ENCODE assay signal across 8 cellular contexts in the genomic region with DNA sequence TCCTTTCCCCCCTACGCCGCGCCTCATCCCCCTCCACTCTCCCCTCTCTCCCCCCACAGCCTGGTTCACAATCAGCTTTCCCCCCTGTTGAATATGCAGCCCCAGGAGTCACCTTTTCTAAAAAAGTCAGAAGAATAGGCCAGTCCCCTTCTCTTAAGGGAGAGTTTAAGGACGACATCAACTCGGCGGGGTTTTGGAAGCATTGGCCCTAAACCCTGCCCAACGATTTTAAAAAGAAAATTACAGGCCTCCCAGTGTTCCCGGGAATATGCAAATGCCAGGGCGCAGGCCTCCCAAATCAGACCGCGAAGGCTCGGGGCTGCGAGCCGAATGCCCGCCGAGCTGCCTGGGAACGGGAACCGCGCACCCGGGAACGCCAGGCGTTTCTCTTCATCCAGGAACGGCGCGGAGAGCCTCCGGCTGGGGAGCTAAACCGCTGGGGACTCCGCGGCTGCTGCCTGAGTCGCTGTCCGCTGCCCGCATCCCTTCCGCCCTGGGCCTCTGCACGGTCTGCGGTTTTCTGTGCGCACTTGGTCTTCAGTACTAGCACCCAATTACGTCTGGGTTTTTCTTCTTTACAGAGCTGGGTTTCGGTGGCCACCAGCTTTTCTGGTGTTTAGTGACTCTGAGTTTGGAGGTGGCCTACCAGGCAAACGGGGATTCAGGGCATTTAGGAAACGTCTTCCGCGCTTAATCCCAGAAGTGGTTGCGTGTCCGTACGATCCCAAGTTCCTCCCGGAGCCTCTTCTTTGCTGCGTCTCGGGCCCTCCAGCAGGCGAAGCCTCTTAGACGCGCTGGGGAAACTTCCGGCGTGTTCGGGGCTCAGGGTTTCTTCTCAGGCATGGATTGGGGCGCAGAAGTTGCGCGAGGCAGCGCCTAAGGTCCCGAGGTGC. TPM values are rescaled to one million over a fixed set of nuclear protein-coding genes. Genes with fewer than 3 reads are reported as not detected.
DNase-seq lines count a peak whose midpoint lies in the region; ATAC-seq, FAIRE-seq and TF ChIP-seq lines count a peak whose summit lies in the region.

No MANE protein-coding gene starts in this region.

- in situ Hi-C loops in GM13977 (cut with MboI; ENCODE audit: low pct_unique_long_range_greater_than_20kb, low sequenced_read_pairs, unreplicated experiment), result loop anchor here (25.0 kb wide), 1 partner anchor 649 kb away; a partner anchor contains a TSS
- in situ Hi-C loops in brain microvascular endothelial cell (cut with HindIII; ENCODE audit: low pct_ligation_motif_present, low sequenced_read_pairs), result loop anchor here (25.0 kb wide), 1 partner anchor 649 kb away; a partner anchor contains a TSS

- no peaks in the 10 kb centered on the region for H3K79me2 ChIP-seq in parathyroid adenoma

- H3K27me3 ChIP-seq in parathyroid adenoma (ENCODE audit: control insufficient read depth, insufficient read depth, low read length), result peaks cover 16% of the 10 kb centered on the region
- H3K27me3 ChIP-seq in brain microvascular endothelial cell (replicated peaks), result peaks cover 94% of the 10 kb centered on the region
- no peaks in the 10 kb centered on the region for H3K27me3 ChIP-seq in aorta (ENCODE audit: control insufficient read depth in 1 of 2, insufficient read depth in 2 of 2, low read length in 1 of 2)

- H3K4me3 Mint-ChIP-seq in T-helper 2 cell treated with Interferon-gamma antibody and Interleukin-4, amounts not matched to agents 5 μg/mL and 100 μg/mL, for 36 hours, result peak overlapping the region; percentile 56

- no peak for FAIRE-seq in frontal cortex (lab: Jason Lieb, UNC)

- peak overlapping the region; percentile 33 for H2AFZ ChIP-seq in parathyroid adenoma

- H3K4me3 ChIP-seq in parathyroid adenoma (ENCODE audit: low read depth, low read length) (peak overlapping the region; percentile 29), brain microvascular endothelial cell (ENCODE audit: low read depth, low read length) (no peak overlapping the region), aorta (ENCODE audit: low read length in 2 of 2) (no peak overlapping the region)

- peaks cover 6% of the 10 kb centered on the region for H3K4me1 Mint-ChIP-seq in T-helper 2 cell treated with Interferon-gamma antibody and Interleukin-4, amounts not matched to agents 5 μg/mL and 100 μg/mL, for 36 hours (ENCODE audit: low read depth)

- peak overlapping the region; percentile 67 for H3K4me2 ChIP-seq in parathyroid adenoma (ENCODE audit: low read length)

- peak; percentile 24 for DNase-seq in GM13977 (ENCODE audit: low spot score)
- DNase-seq in T-helper 2 cell treated with Interferon-gamma antibody and Interleukin-4, amounts not matched to agents 5 μg/mL and 100 μg/mL, for 36 hours (ENCODE audit: low spot score), result no peak
- DNase-seq in frontal cortex (ENCODE audit: low spot score in 2 of 2), result peak; percentile 28 to 34
- no peak for DNase-seq in brain microvascular endothelial cell
- DNase-seq in CD1c-positive myeloid dendritic cell (ENCODE audit: extremely low spot score), result no peak
- no peak for DNase-seq in aorta

- peaks cover 89% of the 10 kb centered on the region for H3K27me3 Mint-ChIP-seq in T-helper 2 cell treated with Interferon-gamma antibody and Interleukin-4, amounts not matched to agents 5 μg/mL and 100 μg/mL, for 36 hours (ENCODE audit: low read depth)

- peaks cover 11% of the 10 kb centered on the region for H3K36me3 Mint-ChIP-seq in T-helper 2 cell treated with Interferon-gamma antibody and Interleukin-4, amounts not matched to agents 5 μg/mL and 100 μg/mL, for 36 hours (ENCODE audit: low read depth)

- peak overlapping the region; percentile 74 for H3K27ac Mint-ChIP-seq in T-helper 2 cell treated with Interferon-gamma antibody and Interleukin-4, amounts not matched to agents 5 μg/mL and 100 μg/mL, for 36 hours

- no peaks in the 10 kb centered on the region for H3K9me3 ChIP-seq in parathyroid adenoma (ENCODE audit: control insufficient read depth, low read length)
- H3K9me3 ChIP-seq in aorta (ENCODE audit: control insufficient read depth, low read length), result no peaks in the 10 kb centered on the region

- WGBS in aorta, 2 donors, result 55 to 63% methylated on average over 59 of the region's 59 CpGs

- ATAC-seq in HG02759 (IDR thresholded peaks at IDR 0.05; ENCODE audit: unreplicated experiment) (no peak), aorta (ENCODE audit: low FRiP score) (no peak)

- intact Hi-C loops in aorta (cut with DNase I), result loop anchor here in 1 of 2 donors (10.0 kb wide), 2 partner anchors 438 to 1258 kb away; a partner anchor contains a TSS

- no peaks in the 10 kb centered on the region for H3K4me1 ChIP-seq in parathyroid adenoma
- no peaks in the 10 kb centered on the region for H3K4me1 ChIP-seq in aorta (ENCODE audit: control insufficient read depth in 1 of 2, insufficient read depth in 2 of 2, low read length in 2 of 2)

- H3K9me3 Mint-ChIP-seq in T-helper 2 cell treated with Interferon-gamma antibody and Interleukin-4, amounts not matched to agents 5 μg/mL and 100 μg/mL, for 36 hours, result no peaks in the 10 kb centered on the region

- no peak overlapping the region for H3K27ac ChIP-seq in parathyroid adenoma
- no peak overlapping the region for H3K27ac ChIP-seq in brain microvascular endothelial cell
- no peak overlapping the region for H3K27ac ChIP-seq in aorta (ENCODE audit: low read depth in 1 of 2, low read length in 2 of 2)

- no peak for TF ChIP-seq CTCF in GM13977 (IDR thresholded peaks at IDR 0.05; ENCODE audit: extremely low read depth, insufficient read depth, missing control alignments)
- no peak for TF ChIP-seq CTCF in parathyroid adenoma (IDR thresholded peaks at IDR 0.05)
- TF ChIP-seq CTCF in brain microvascular endothelial cell (IDR thresholded peaks at IDR 0.05; ENCODE audit: low read depth, low read length, missing control alignments), result no peak

- H3K36me3 ChIP-seq in parathyroid adenoma (ENCODE audit: control insufficient read depth, insufficient read depth, low read length) (no peaks in the 10 kb centered on the region), brain microvascular endothelial cell (replicated peaks) (no peaks in the 10 kb centered on the region), aorta (ENCODE audit: control insufficient read depth in 1 of 2, insufficient read depth in 2 of 2, low read length in 1 of 2) (no peaks in the 10 kb centered on the region)

- H3K9ac ChIP-seq in parathyroid adenoma, result no peak overlapping the region

RNA-seq across cellular contexts. Expression of a gene that starts 5.7 kb away (rescaled TPM):
- 0.41 TPM for total RNA-seq in frontal cortex
- total RNA-seq in aorta, result under 1 TPM; 0.91 to 0.96 TPM
- polyA plus RNA-seq in aorta, result 1 to 10 TPM in 1 of 2 donors, not detected in 1; 1.7 TPM

Comparison
In these comparisons a context has a peak if more than half of its experiments do, and no peak if none do; other contexts are left out.
1. DNase-seq: peak in GM13977 (single experiment) and frontal cortex (2 of 2); none in T-helper 2 cell treated with Interferon-gamma antibody and Interleukin-4, amounts not matched to agents 5 μg/mL and 100 μg/mL, for 36 hours (single experiment), brain microvascular endothelial cell (single experiment), CD1c-positive myeloid dendritic cell (single experiment) and aorta (0 of 2).